ENCODE assay signal across 19 cellular contexts in the genomic region with DNA sequence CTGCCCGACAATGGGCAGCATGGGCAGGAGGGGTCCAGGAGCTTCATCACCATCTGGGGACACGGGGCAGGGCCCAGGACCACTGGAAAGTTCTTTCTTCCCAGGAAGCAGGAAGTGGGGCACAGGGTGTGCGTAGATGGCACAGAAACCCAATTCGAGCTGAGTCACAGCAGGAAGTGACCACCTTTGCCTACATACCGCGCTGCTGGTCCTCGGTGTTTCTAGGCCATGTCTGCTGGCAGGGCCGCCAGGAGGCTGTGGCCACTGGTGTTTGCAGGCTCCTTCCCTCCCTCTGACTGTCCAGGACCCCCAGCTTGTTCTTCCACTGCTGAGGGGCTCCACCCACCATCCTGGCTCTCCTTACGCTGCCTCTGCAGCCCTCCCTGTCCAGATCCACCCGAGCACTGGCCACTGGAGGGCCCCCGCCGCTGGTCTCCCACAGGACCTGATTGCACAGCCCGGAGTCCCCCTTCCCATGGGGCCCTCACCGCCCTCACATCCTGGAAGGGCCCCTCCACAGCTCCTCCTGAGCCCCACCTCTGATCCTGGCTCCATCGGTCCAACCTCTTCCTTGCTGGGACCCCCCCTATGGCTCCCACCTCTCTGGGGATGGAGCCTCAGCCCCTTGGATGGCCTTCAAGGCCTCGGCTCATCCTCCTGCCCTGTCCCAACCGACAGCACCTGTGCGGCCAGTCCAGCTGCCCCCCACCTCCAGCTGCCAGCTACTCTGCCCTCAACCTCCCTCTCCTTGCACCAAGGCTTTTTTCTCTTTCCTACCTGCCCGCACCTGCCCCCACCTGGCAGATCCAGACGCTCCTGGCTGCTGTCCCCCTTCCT. TPM values are rescaled to one million over a fixed set of nuclear protein-coding genes. Genes with fewer than 3 reads are reported as not detected.
DNase-seq lines count a peak whose midpoint lies in the region; ATAC-seq, FAIRE-seq and TF ChIP-seq lines count a peak whose summit lies in the region.
"Had no signal": no experiment of that assay in that cellular context is flagged by ENCODE, and none has a peak within 500 bp of the region (broad histone marks: within the 10 kb centered on the region; RNA-seq: fewer than 3 reads in every experiment).

No MANE protein-coding gene starts in this region.

- H3K36me3 ChIP-seq in right atrium auricular region (no peaks in the 10 kb centered on the region), tibial artery (peaks cover 0 to 4% (median 0%) of the 10 kb centered on the region in 3 donors)
- H3K36me3 ChIP-seq: colonic mucosa, MG63 had no signal

- peak overlapping the region; percentile 49 for H3K4me3 Mint-ChIP-seq in stimulated activated effector memory CD8-positive, alpha-beta T cell treated with anti-CD3 and anti-CD28 coated beads, Interleukin-12 subunit alpha, Interleukin-12 subunit beta, amount 100 ng/mL, for 72 hours
- H3K4me3 Mint-ChIP-seq: CD4-positive, alpha-beta memory T cell; nephron progenitor cell had no signal

- H3K4me1 ChIP-seq in right atrium auricular region (peaks cover 0 to 19% of the 10 kb centered on the region in 2 donors), tibial artery (peaks cover 0 to 14% (median 0%) of the 10 kb centered on the region in 4 donors)
- H3K4me1 ChIP-seq: colonic mucosa had no signal

- H3K4me1 Mint-ChIP-seq in stimulated activated effector memory CD8-positive, alpha-beta T cell treated with anti-CD3 and anti-CD28 coated beads, Interleukin-12 subunit alpha, Interleukin-12 subunit beta, amount 100 ng/mL, for 72 hours = peaks cover 24% of the 10 kb centered on the region

- ATAC-seq in Right ventricle myocardium superior (ENCODE audit: poor library complexity) (no peak), left ventricle myocardium superior (no peak), HG03095 (IDR thresholded peaks at IDR 0.05; ENCODE audit: unreplicated experiment) (no peak)
- ATAC-seq in stimulated activated effector memory CD8-positive, alpha-beta T cell treated with anti-CD3 and anti-CD28 coated beads, Interleukin-12 subunit alpha, Interleukin-12 subunit beta, amount 100 ng/mL, for 72 hours = peak; percentile 71
- ATAC-seq: activated CD4-positive, CD25-positive, alpha-beta regulatory T cell treated with anti-CD3 and anti-CD28 coated beads, Interleukin-2, amount 50 U/mL, for 24 hours had no signal

- no peak overlapping the region for H3K27ac ChIP-seq in right atrium auricular region
- no peak overlapping the region for H3K27ac ChIP-seq in tibial artery
- H3K27ac ChIP-seq: colonic mucosa, epithelial cell of prostate had no signal

- FAIRE-seq in frontal cortex (lab: Jason Lieb, UNC) = no peak
- FAIRE-seq: astrocyte had no signal

- intact Hi-C loops in Right ventricle myocardium superior (cut with DNase I) = no loop called here
- intact Hi-C loops in left ventricle myocardium superior (cut with micrococcal nuclease) = no loop called here
- intact Hi-C loops in tibial artery (cut with DNase I; ENCODE audit: low total_unique reads) = no loop called here

- no peaks in the 10 kb centered on the region for H3K36me3 Mint-ChIP-seq in stimulated activated effector memory CD8-positive, alpha-beta T cell treated with anti-CD3 and anti-CD28 coated beads, Interleukin-12 subunit alpha, Interleukin-12 subunit beta, amount 100 ng/mL, for 72 hours
- H3K36me3 Mint-ChIP-seq: CD4-positive, alpha-beta memory T cell had no signal

- DNase-seq in Right ventricle myocardium superior (peak; percentile 27), right atrium auricular region (ENCODE audit: low spot score) (no peak), NB4 (ENCODE audit: low read depth) (peak; percentile 76), left ventricle myocardium superior (peak; percentile 20), tibial artery (no peak), frontal cortex (ENCODE audit: low spot score in 2 of 2) (no peak)
- DNase-seq in stimulated activated effector memory CD8-positive, alpha-beta T cell treated with anti-CD3 and anti-CD28 coated beads, Interleukin-12 subunit alpha, Interleukin-12 subunit beta, amount 100 ng/mL, for 72 hours (ENCODE audit: low spot score in 2 of 2) = no peak
- DNase-seq: activated gamma-delta T cell treated with Interleukin-2 at 50 U/mL for 16 hours; CD4-positive, alpha-beta memory T cell; colonic mucosa; MG63; NCI-H1930; NCI-H446 treated with DMSO at 0.1 percent for 48 hours; nephron progenitor cell; SIG-M5 had no signal

- H3K9me3 ChIP-seq in right atrium auricular region (no peaks in the 10 kb centered on the region), tibial artery (no peaks in the 10 kb centered on the region)
- H3K9me3 ChIP-seq: colonic mucosa, MG63 had no signal

- H3K9me3 Mint-ChIP-seq in stimulated activated effector memory CD8-positive, alpha-beta T cell treated with anti-CD3 and anti-CD28 coated beads, Interleukin-12 subunit alpha, Interleukin-12 subunit beta, amount 100 ng/mL, for 72 hours = no peaks in the 10 kb centered on the region
- H3K9me3 Mint-ChIP-seq: CD4-positive, alpha-beta memory T cell; nephron progenitor cell had no signal

- no peaks in the 10 kb centered on the region for H3K27me3 ChIP-seq in right atrium auricular region
- no peaks in the 10 kb centered on the region for H3K27me3 ChIP-seq in tibial artery
- H3K27me3 ChIP-seq: colonic mucosa, MG63 had no signal

- H3K4me3 ChIP-seq in right atrium auricular region (no peak overlapping the region), NB4 (ENCODE audit: low read depth, low read length) (peak overlapping the region; percentile 49), tibial artery (no peak overlapping the region)
- H3K4me3 ChIP-seq: colonic mucosa, MG63 had no signal

- TF ChIP-seq POLR2A in NB4 (IDR thresholded peaks at IDR 0.05; ENCODE audit: extremely low read depth, insufficient read length) = no peak

- H3K27ac Mint-ChIP-seq in stimulated activated effector memory CD8-positive, alpha-beta T cell treated with anti-CD3 and anti-CD28 coated beads, Interleukin-12 subunit alpha, Interleukin-12 subunit beta, amount 100 ng/mL, for 72 hours = peak overlapping the region; percentile 96

- TF ChIP-seq CTCF in right atrium auricular region (IDR thresholded peaks at IDR 0.05) (no peak), NB4 (IDR thresholded peaks at IDR 0.05; ENCODE audit: low read depth, low read length) (no peak), tibial artery (IDR thresholded peaks at IDR 0.05) (no peak)

RNA-seq across cellular contexts. Expression of gene RASD1, which starts 14.5 kb away (rescaled TPM):
- total RNA-seq in Right ventricle myocardium superior = 39.8 TPM
- total RNA-seq in right atrium auricular region = 100 to 1,000 TPM in 1 of 2 donors, 10 to 100 TPM in 1; 37.9 to 131 TPM
- 50.8 TPM for total RNA-seq in left ventricle myocardium superior
- total RNA-seq in frontal cortex = 11.0 TPM

RNA-seq across cellular contexts. Expression of gene MED9, which starts 33.9 kb away (rescaled TPM):
- total RNA-seq in Right ventricle myocardium superior (37.5 TPM), right atrium auricular region (10 to 100 TPM; 36.7 to 41.0 TPM), left ventricle myocardium superior (42.0 TPM), frontal cortex (12.6 TPM)

Comparison
In these comparisons a context has a peak if more than half of its experiments do, and no peak if none do; other contexts are left out.
1. DNase-seq: peak in Right ventricle myocardium superior (single experiment), NB4 (single experiment) and left ventricle myocardium superior (single experiment); none in right atrium auricular region (single experiment), stimulated activated effector memory CD8-positive, alpha-beta T cell treated with anti-CD3 and anti-CD28 coated beads, Interleukin-12 subunit alpha, Interleukin-12 subunit beta, amount 100 ng/mL, for 72 hours (0 of 2), tibial artery (0 of 2) and frontal cortex (0 of 2).